In genomic region chr5:115396079-115396478, GRCh38 we compare ENCODE assay signal across 19 cellular contexts.
"Had no signal": no experiment of that assay in that cellular context is flagged by ENCODE, and none has a peak within 500 bp of the region (broad histone marks: within the 10 kb centered on the region; RNA-seq: fewer than 3 reads in every experiment).

No MANE protein-coding gene starts in this region.

- DNase-seq: effector memory CD4-positive, alpha-beta T cell; immature natural killer cell; left ventricle myocardium inferior; lower lobe of right lung; midbrain; nucleus accumbens; ovary; sigmoid colon; stimulated activated CD4-positive, alpha-beta T cell treated with anti-CD3 and anti-CD28 coated beads, Interleukin-4, amount 100 ng/mL, for 24 hours; stimulated activated naive B cell treated with anti-CD40 and anti-IgM and Interleukin-4, amounts not matched to agents 10 μg/mL and 1 μg/mL and 100 μg/mL, for 72 hours; stimulated activated naive CD8-positive, alpha-beta T cell treated with anti-CD3 and anti-CD28 coated beads, Interleukin-15, amount 100 ng/mL, for 72 hours had no signal

- H3K4me1 ChIP-seq: neural progenitor cell, right atrium auricular region, sigmoid colon had no signal

- H2AFZ ChIP-seq: neural progenitor cell had no signal

- H3K36me3 ChIP-seq: esophagus muscularis mucosa, left ventricle myocardium inferior, lower lobe of right lung, neural progenitor cell, ovary, right atrium auricular region, sigmoid colon, thoracic aorta, transverse colon had no signal

- H3K9ac ChIP-seq: neural progenitor cell had no signal

- H3K27me3 ChIP-seq: esophagus muscularis mucosa, neural progenitor cell, ovary, right atrium auricular region, sigmoid colon, transverse colon had no signal

- H3K9me3 ChIP-seq: esophagus muscularis mucosa, left ventricle myocardium inferior, lower lobe of right lung, ovary, right atrium auricular region, sigmoid colon, thoracic aorta, transverse colon had no signal

- H3K4me2 ChIP-seq: neural progenitor cell had no signal

- H3K4me3 ChIP-seq: esophagus muscularis mucosa, left ventricle myocardium inferior, lower lobe of right lung, neural progenitor cell, ovary, right atrium auricular region, sigmoid colon, skin epidermis, thoracic aorta, transverse colon had no signal

- ATAC-seq: lower lobe of right lung; natural killer cell treated with Interleukin-12 subunit alpha and Interleukin-12 subunit beta and Interleukin-15 and Interleukin-18, amount 100 ng/mL, for 72 hours; stimulated activated naive B cell treated with anti-CD40 and anti-IgM and Interleukin-4, amounts not matched to agents 10 μg/mL and 1 μg/mL and 100 μg/mL, for 72 hours; stimulated activated naive CD8-positive, alpha-beta T cell treated with anti-CD3 and anti-CD28 coated beads, Interleukin-15, amount 100 ng/mL, for 72 hours had no signal

- H3K27ac ChIP-seq: epithelial cell of prostate, esophagus muscularis mucosa, left ventricle myocardium inferior, lower lobe of right lung, neural progenitor cell, ovary, right atrium auricular region, sigmoid colon, skin epidermis, thoracic aorta, transverse colon had no signal
